In the genomic region with DNA sequence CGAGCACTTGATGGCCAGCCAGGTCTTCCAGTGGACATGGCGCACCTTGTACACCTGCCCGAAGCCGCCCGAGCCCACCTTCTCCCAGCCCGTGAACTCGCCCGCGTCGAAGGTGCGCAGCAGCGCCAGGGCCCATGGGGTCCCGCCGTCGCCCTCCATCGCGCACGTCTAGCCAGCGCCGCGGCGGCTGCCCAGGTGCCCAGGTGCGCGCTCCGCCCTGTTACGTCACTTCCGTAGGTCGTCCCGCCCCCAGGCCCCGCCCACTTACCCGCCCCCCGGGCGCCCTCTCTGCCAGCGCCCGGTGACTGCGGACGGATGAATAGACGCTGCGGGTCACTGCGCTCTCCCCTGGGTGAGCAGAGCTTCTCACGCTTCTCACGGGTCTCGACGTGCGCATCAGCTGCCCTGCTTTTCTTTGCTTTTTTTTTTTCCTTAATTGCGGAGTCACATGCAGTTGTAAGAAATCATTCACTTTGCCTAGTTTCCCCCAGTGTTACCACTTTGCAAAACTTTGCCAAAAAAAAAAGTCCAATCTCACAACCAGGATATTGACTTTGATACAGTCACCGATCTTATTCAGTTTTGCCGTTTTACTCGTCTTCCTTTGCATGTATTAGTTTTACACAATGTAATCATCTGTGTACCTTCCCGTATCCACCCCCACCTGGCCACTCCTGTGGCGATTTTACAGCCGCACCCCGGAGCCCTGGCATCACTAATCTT, we compare ENCODE assay signal across 8 cellular contexts. TPM values are rescaled to one million over a fixed set of nuclear protein-coding genes. Genes with fewer than 3 reads are reported as not detected.
DNase-seq lines count a peak whose midpoint lies in the region; ATAC-seq and TF ChIP-seq lines count a peak whose summit lies in the region.

TSS of gene RIPK4 (minus strand) at position 170 of the 723 bp plus-strand sequence. CDS start at position 159, 11 bp downstream.

- H3K27me3 ChIP-seq in parathyroid adenoma (ENCODE audit: control insufficient read depth, insufficient read depth, low read length) (no peaks in the 10 kb centered on the region), aorta (ENCODE audit: control insufficient read depth in 1 of 2, insufficient read depth in 2 of 2, low read length in 1 of 2) (no peaks in the 10 kb centered on the region), Karpas-422 (ENCODE audit: low read length) (no peaks in the 10 kb centered on the region)

- ATAC-seq in GM21360 (IDR thresholded peaks at IDR 0.05; ENCODE audit: unreplicated experiment) (peak; percentile 55), aorta (ENCODE audit: low FRiP score) (peak; percentile 66)

- H3K79me2 ChIP-seq in parathyroid adenoma: peaks cover 3% of the 10 kb centered on the region
- H3K79me2 ChIP-seq in Karpas-422 (ENCODE audit: low read length): no peaks in the 10 kb centered on the region

- 2% methylated on average over 52 to 53 of the region's 53 CpGs for WGBS in aorta, 2 donors

- H3K4me1 ChIP-seq in parathyroid adenoma: peaks cover under 1% of the 10 kb centered on the region
- H3K4me1 ChIP-seq in aorta (ENCODE audit: control insufficient read depth in 1 of 2, insufficient read depth in 2 of 2, low read length in 2 of 2): no peaks in the 10 kb centered on the region
- H3K4me1 ChIP-seq in Karpas-422 (ENCODE audit: low read length): no peaks in the 10 kb centered on the region

- H3K9me3 ChIP-seq in parathyroid adenoma (ENCODE audit: control insufficient read depth, low read length): no peaks in the 10 kb centered on the region
- no peaks in the 10 kb centered on the region for H3K9me3 ChIP-seq in aorta (ENCODE audit: control insufficient read depth, low read length)
- H3K9me3 ChIP-seq in Karpas-422 (ENCODE audit: low read length): no peaks in the 10 kb centered on the region

- H3K36me3 ChIP-seq in parathyroid adenoma (ENCODE audit: control insufficient read depth, insufficient read depth, low read length): no peaks in the 10 kb centered on the region
- no peaks in the 10 kb centered on the region for H3K36me3 ChIP-seq in aorta (ENCODE audit: control insufficient read depth in 1 of 2, insufficient read depth in 2 of 2, low read length in 1 of 2)
- H3K36me3 ChIP-seq in Karpas-422 (ENCODE audit: insufficient read depth, low read length): no peaks in the 10 kb centered on the region

- H3K4me2 ChIP-seq in parathyroid adenoma (ENCODE audit: low read length) (peak within 1 kb of the TSS; percentile 88), Karpas-422 (ENCODE audit: low read depth, low read length, poor library complexity, severe bottlenecking) (no peak within 1 kb of the TSS)

- TF ChIP-seq CTCF in 22Rv1 (IDR thresholded peaks at IDR 0.05) (no peak), fibroblast of pulmonary artery (IDR thresholded peaks at IDR 0.05; ENCODE audit: low read length, missing control alignments) (no peak), parathyroid adenoma (IDR thresholded peaks at IDR 0.05) (no peak)

- no peaks in the 10 kb centered on the region for H4K20me1 ChIP-seq in Karpas-422 (ENCODE audit: insufficient read depth, low read depth, low read length)

- intact Hi-C loops in aorta (cut with DNase I): loop anchor here (5.0 to 10.0 kb wide), 3 partner anchors 40 to 122 kb away; no protein-coding TSS in a partner anchor

- peak within 1 kb of the TSS; percentile 74 for H2AFZ ChIP-seq in parathyroid adenoma
- no peak within 1 kb of the TSS for H2AFZ ChIP-seq in Karpas-422 (ENCODE audit: low read length)

- no peaks in the 10 kb centered on the region for H3K9me2 ChIP-seq in Karpas-422 (replicated peaks; ENCODE audit: insufficient read depth, low read length)

- DNase-seq in NCI-H345 treated with DMSO at 0.1 percent for 48 hours (lab: John Stamatoyannopoulos, UW; ENCODE audit: unreplicated experiment) (peak; percentile 84), activated T-cell treated with anti-CD3 and anti-CD28 coated beads for 1 hour (ENCODE audit: low read depth) (peak; percentile 48), fibroblast of pulmonary artery (ENCODE audit: low read depth) (peak; percentile 35), aorta (peak; percentile 68 to 85), Karpas-422 (no peak)

- H3K9ac ChIP-seq in parathyroid adenoma (no peak within 1 kb of the TSS), Karpas-422 (ENCODE audit: low read length) (no peak within 1 kb of the TSS)

- H3K27ac ChIP-seq in 22Rv1: peak within 1 kb of the TSS; percentile 39; the same call in 1 of the 2 replicates
- no peak within 1 kb of the TSS for H3K27ac ChIP-seq in parathyroid adenoma
- H3K27ac ChIP-seq in aorta (ENCODE audit: low read depth in 1 of 2, low read length in 2 of 2): peak within 1 kb of the TSS in 1 of 2 donors; percentile 82
- no peak within 1 kb of the TSS for H3K27ac ChIP-seq in Karpas-422 (ENCODE audit: low read length)

- H3K4me3 ChIP-seq in fibroblast of pulmonary artery (replicated peaks; ENCODE audit: low read depth, low read length) (peak within 1 kb of the TSS; percentile 47), parathyroid adenoma (ENCODE audit: low read depth, low read length) (peak within 1 kb of the TSS; percentile 79), aorta (ENCODE audit: low read length in 2 of 2) (peak within 1 kb of the TSS; percentile 65 to 74), Karpas-422 (ENCODE audit: low read length) (no peak within 1 kb of the TSS)

RNA-seq across cellular contexts. Expression of gene RIPK4, which starts in this region (rescaled TPM):
- total RNA-seq in aorta: 1 to 10 TPM; 3.0 to 3.6 TPM
- 1 to 10 TPM; 7.5 to 8.9 TPM for polyA plus RNA-seq in aorta
- not detected in 2 replicates for total RNA-seq in Karpas-422 (2014; rRNA removed; shearing (Covaris generic); ENCODE audit: low replicate concordance)
